ENCODE assay signal across 11 cellular contexts in the genomic region with DNA sequence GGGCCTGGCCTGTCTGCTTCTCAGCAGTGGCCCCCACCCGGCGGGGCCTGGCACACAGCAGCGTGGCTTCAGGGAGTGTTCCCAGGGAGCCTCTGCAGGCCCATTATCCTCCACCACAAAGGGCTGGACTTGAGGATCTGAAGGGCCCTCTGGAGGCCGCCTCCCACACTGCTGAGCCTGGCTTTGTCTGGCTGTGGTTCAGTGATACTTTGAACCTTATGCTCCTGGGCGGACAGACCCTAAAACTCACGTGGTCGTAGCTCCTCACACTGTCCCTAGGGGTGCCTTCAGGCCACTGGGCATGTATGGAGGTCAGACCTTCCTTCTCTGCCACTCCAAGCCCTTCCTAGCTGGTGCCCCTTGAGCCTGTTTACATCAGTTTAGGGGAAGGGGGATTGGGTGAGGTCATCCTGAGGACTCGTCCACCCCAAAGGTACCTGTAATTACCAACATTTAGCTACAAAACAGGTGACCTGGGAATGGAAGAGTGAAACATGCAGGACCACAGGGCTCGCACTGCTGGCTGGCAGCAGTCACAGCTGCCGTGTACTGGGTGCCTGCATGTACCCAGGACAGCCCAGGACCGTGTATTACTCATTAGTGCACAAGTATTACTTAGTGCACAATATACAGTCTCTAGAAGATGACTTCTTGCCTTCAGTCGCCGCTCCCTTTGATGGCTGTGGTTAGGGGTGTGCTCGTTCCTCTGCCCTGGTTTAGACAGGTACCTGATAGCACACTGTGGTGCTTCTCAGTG. TPM values are rescaled to one million over a fixed set of nuclear protein-coding genes. Genes with fewer than 3 reads are reported as not detected.
DNase-seq lines count a peak whose midpoint lies in the region; ATAC-seq, FAIRE-seq and TF ChIP-seq lines count a peak whose summit lies in the region.
"Had no signal": no experiment of that assay in that cellular context is flagged by ENCODE, and none has a peak within 500 bp of the region (broad histone marks: within the 10 kb centered on the region; RNA-seq: fewer than 3 reads in every experiment).

No MANE protein-coding gene starts in this region.

- peaks cover 29 to 38% of the 10 kb centered on the region in 2 donors for H3K4me1 ChIP-seq in kidney (ENCODE audit: control insufficient read depth in 1 of 2, insufficient read depth in 1 of 2, low read depth in 1 of 2, low read length in 2 of 2)
- H3K4me1 ChIP-seq: foreskin keratinocyte, SJCRH30 had no signal

- H3K4me3 ChIP-seq in kidney (ENCODE audit: low read length in 2 of 2): no peak overlapping the region
- H3K4me3 ChIP-seq: SJCRH30 had no signal

- no peaks in the 10 kb centered on the region for H3K9me3 ChIP-seq in kidney (ENCODE audit: control insufficient read depth in 1 of 2, low read length in 2 of 2)
- H3K9me3 ChIP-seq: SJCRH30 had no signal

- H3K9ac ChIP-seq in kidney (ENCODE audit: low read length in 2 of 2): no peak overlapping the region

- DNase-seq in NCI-H82 (lab: John Stamatoyannopoulos, UW) (peak; percentile 21), NCI-H82 treated with DMSO at 0.1 percent for 48 hours (lab: John Stamatoyannopoulos, UW; ENCODE audit: unreplicated experiment) (no peak), amniotic epithelial cell (ENCODE audit: low read depth) (peak; percentile 67), kidney (no peak), superior temporal gyrus (ENCODE audit: extremely low spot score) (peak; percentile 86)
- DNase-seq in activated naive CD4-positive, alpha-beta T cell treated with Interleukin-2 at 50 U/mL for 16 hours: no peak
- DNase-seq: foreskin keratinocyte, SJCRH30 had no signal

- H3K36me3 ChIP-seq in kidney (ENCODE audit: control insufficient read depth in 1 of 2, insufficient read depth in 2 of 2, low read length in 2 of 2): peaks cover 22 to 69% of the 10 kb centered on the region in 2 donors

- intact Hi-C loops in kidney (cut with DNase I): no loop called here

- TF ChIP-seq CTCF in kidney (IDR thresholded peaks at IDR 0.05; ENCODE audit: borderline replicate concordance, extremely low read depth, insufficient read depth): no peak

- no peak for FAIRE-seq in kidney (lab: Jason Lieb, UNC)
- FAIRE-seq: GM19239 had no signal

- ATAC-seq in GM21390 (IDR thresholded peaks at IDR 0.05; ENCODE audit: unreplicated experiment): no peak
- no peak for ATAC-seq in GM18861 (IDR thresholded peaks at IDR 0.05; ENCODE audit: unreplicated experiment)
- ATAC-seq: foreskin keratinocyte had no signal

- H3K27ac ChIP-seq in kidney (ENCODE audit: low read depth in 2 of 2, low read length in 2 of 2): peak overlapping the region; percentile 23 to 28
- H3K27ac ChIP-seq: foreskin keratinocyte, SJCRH30 had no signal

RNA-seq across cellular contexts. Expression of a gene that starts 8.5 kb away (rescaled TPM):
- 101 TPM for total RNA-seq in kidney
- 257 TPM for polyA plus RNA-seq in kidney (ENCODE audit: insufficient read depth, low read depth, low replicate concordance)

RNA-seq across cellular contexts. Expression of a gene that starts 34.2 kb away (rescaled TPM):
- 14.1 TPM for total RNA-seq in kidney
- polyA plus RNA-seq in kidney (ENCODE audit: insufficient read depth, low read depth, low replicate concordance): 6.1 TPM

RNA-seq across cellular contexts. Expression of a gene that starts 54.7 kb away (rescaled TPM):
- 17.2 TPM for total RNA-seq in kidney
- 8.2 TPM for polyA plus RNA-seq in kidney (ENCODE audit: insufficient read depth, low read depth, low replicate concordance)

Comparison
In these comparisons a context has a peak if more than half of its experiments do, and no peak if none do; other contexts are left out.
1. DNase-seq: peak in NCI-H82 (single experiment), amniotic epithelial cell (single experiment) and superior temporal gyrus (single experiment); none in NCI-H82 treated with DMSO at 0.1 percent for 48 hours (single experiment), kidney (single experiment) and activated naive CD4-positive, alpha-beta T cell treated with Interleukin-2 at 50 U/mL for 16 hours (single experiment).